Comparison of ENCODE assay signal across 1 cellular context in the genomic region with DNA sequence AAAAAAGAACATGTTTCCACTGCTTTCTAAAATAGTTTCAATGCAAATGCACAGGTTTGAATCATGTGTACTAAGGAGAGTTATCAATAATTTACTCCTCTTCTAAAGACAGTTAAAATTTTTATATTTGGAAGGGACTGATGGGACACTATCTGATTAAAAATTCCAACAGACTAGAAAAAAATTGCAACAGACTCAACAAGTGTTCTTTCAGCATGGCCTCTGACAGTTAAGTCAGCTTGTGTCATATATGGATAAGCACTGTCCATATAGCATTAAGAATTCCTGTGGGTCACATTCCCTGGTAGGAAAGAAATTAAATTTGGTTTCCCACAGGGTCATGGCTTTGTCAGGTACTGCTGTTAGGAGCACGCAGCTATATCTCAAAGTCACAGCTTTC.
TF ChIP-seq lines count a peak whose summit lies in the region.

No MANE protein-coding gene starts in this region.

TF ChIP-seq in K562, 482 proteins besides CTCF, POLR2A, EP300 and RAD21:
- no peak for TF ChIP-seq ZNF609 (CRISPR knock-in tag; IDR thresholded peaks at IDR 0.05; ENCODE audit: borderline replicate concordance)
